Comparison of ENCODE assay signal across 13 cellular contexts in the genomic region with DNA sequence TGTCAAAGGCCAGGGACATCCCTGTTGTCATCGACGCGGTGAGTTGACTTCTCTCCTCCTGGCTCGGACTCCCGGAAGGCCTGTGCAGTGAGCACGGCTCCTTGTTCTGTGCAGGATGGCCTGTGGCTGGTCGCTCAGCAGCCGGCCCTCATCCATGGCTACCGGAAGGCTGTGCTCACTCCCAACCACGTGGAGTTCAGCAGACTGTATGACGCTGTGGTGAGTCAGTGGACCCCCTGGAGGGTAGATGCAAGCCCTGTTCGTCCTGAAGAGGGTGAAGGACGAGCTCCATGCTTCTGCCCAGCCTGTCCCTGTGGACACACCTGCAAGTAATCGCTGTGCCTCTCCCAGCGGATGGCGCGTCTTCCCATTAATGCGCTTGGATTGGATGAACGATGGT. TPM values are rescaled to one million over a fixed set of nuclear protein-coding genes. Genes with fewer than 3 reads are reported as not detected.
DNase-seq lines count a peak whose midpoint lies in the region; ATAC-seq and TF ChIP-seq lines count a peak whose summit lies in the region.
"Had no signal": no experiment of that assay in that cellular context is flagged by ENCODE, and none has a peak within 500 bp of the region (broad histone marks: within the 10 kb centered on the region; RNA-seq: fewer than 3 reads in every experiment).

No MANE protein-coding gene starts in this region.

- H3K9ac ChIP-seq in mammary epithelial cell (ENCODE audit: insufficient read depth, low read length) = no peak overlapping the region
- no peak overlapping the region for H3K9ac ChIP-seq in neural progenitor cell
- H3K9ac ChIP-seq in mesendoderm (ENCODE audit: low read length) = no peak overlapping the region

- no peak overlapping the region for H3K56ac ChIP-seq in mesendoderm (ENCODE audit: low read length)

- no peak overlapping the region for H3K4me2 ChIP-seq in mammary epithelial cell (ENCODE audit: insufficient read depth, low read depth, low read length)
- H3K4me2 ChIP-seq in neural progenitor cell = no peak overlapping the region
- no peak overlapping the region for H3K4me2 ChIP-seq in mesendoderm (ENCODE audit: low read length)

- H3K27me3 Mint-ChIP-seq in MCF 10A (ENCODE audit: insufficient read depth, unreplicated experiment) (no peaks in the 10 kb centered on the region), T-helper 17 cell (no peaks in the 10 kb centered on the region), neural progenitor cell (ENCODE audit: insufficient read depth, low read depth) (peaks cover 2% of the 10 kb centered on the region)
- H3K27me3 Mint-ChIP-seq: activated CD8-positive, alpha-beta T cell treated with anti-CD3 and anti-CD28 coated beads for 36 hours had no signal

- ATAC-seq in T-helper 17 cell = no peak
- ATAC-seq: activated CD8-positive, alpha-beta T cell treated with anti-CD3 and anti-CD28 coated beads for 36 hours; pancreas had no signal

- no peak overlapping the region for H2AK5ac ChIP-seq in mesendoderm (ENCODE audit: low read length)

- no peaks in the 10 kb centered on the region for H3K4me1 ChIP-seq in mammary epithelial cell (ENCODE audit: insufficient read depth, low read length)
- no peaks in the 10 kb centered on the region for H3K4me1 ChIP-seq in neural progenitor cell
- peaks cover 14% of the 10 kb centered on the region for H3K4me1 ChIP-seq in testis
- peaks cover 2% of the 10 kb centered on the region for H3K4me1 ChIP-seq in mesendoderm (ENCODE audit: control insufficient read depth, low read depth, low read length)
- H3K4me1 ChIP-seq: pancreas had no signal

- H3K27ac Mint-ChIP-seq in MCF 10A (ENCODE audit: low read depth, unreplicated experiment) (peak overlapping the region; percentile 16), T-helper 17 cell (peak overlapping the region; percentile 34), neural progenitor cell (no peak overlapping the region)
- H3K27ac Mint-ChIP-seq: activated CD8-positive, alpha-beta T cell treated with anti-CD3 and anti-CD28 coated beads for 36 hours had no signal

- no peaks in the 10 kb centered on the region for H3K4me1 Mint-ChIP-seq in MCF 10A (ENCODE audit: insufficient read depth, unreplicated experiment)
- H3K4me1 Mint-ChIP-seq in T-helper 17 cell = peaks cover 16% of the 10 kb centered on the region
- H3K4me1 Mint-ChIP-seq in neural progenitor cell = no peaks in the 10 kb centered on the region

- no peaks in the 10 kb centered on the region for H4K20me1 ChIP-seq in mammary epithelial cell (ENCODE audit: insufficient read depth, low read length)
- no peaks in the 10 kb centered on the region for H4K20me1 ChIP-seq in neural progenitor cell (ENCODE audit: low read depth)

- CTCF ChIA-PET in MCF 10A (lab: Yijun Ruan, JAX) (interaction anchor here (1.2 kb wide), 1 partner anchor 179 kb away, joined by 4 read pairs; no protein-coding TSS in a partner anchor), mammary epithelial cell (lab: Charles Lee; ENCODE audit: low non-redundant PET) (no interaction called here)

- H3K9me3 Mint-ChIP-seq in MCF 10A (ENCODE audit: unreplicated experiment) (no peaks in the 10 kb centered on the region), neural progenitor cell (no peaks in the 10 kb centered on the region)
- H3K9me3 Mint-ChIP-seq: activated CD8-positive, alpha-beta T cell treated with anti-CD3 and anti-CD28 coated beads for 36 hours had no signal

- H3K36me3 ChIP-seq in mammary epithelial cell (ENCODE audit: insufficient read depth, low read length) (peaks cover 23% of the 10 kb centered on the region), neural progenitor cell (no peaks in the 10 kb centered on the region), testis (ENCODE audit: low read depth, missing control alignments) (no peaks in the 10 kb centered on the region), mesendoderm (ENCODE audit: control insufficient read depth, insufficient read depth, low read length) (peaks cover 11% of the 10 kb centered on the region)

- in situ Hi-C loops in mammary epithelial cell (cut with MboI; ENCODE audit: low sequenced_read_pairs in 2 of 2) = no loop called here

- no peak overlapping the region for H2BK120ac ChIP-seq in mesendoderm (ENCODE audit: low read depth, low read length)

- TF ChIP-seq CTCF in MCF 10A (IDR thresholded peaks at IDR 0.05; ENCODE audit: unreplicated experiment) (no peak), mammary epithelial cell (conservative IDR thresholded peaks at IDR 0.05 in 1 of 2, IDR thresholded peaks at IDR 0.05 in 1 of 2; ENCODE audit: extremely low read depth in 1 of 2, insufficient read depth in 1 of 2, low read depth in 1 of 2, low read length in 2 of 2) (no peak), fibroblast of mammary gland (conservative IDR thresholded peaks at IDR 0.05; ENCODE audit: control insufficient read depth, insufficient read depth, low read depth, low read length) (no peak), neural progenitor cell (IDR thresholded peaks at IDR 0.05) (no peak), testis (IDR thresholded peaks at IDR 0.05) (no peak)

- no peak overlapping the region for H3K4ac ChIP-seq in mesendoderm (ENCODE audit: low read depth, low read length)

- no peak overlapping the region for H2BK15ac ChIP-seq in mesendoderm (replicated peaks; ENCODE audit: low read depth)

- H3K23ac ChIP-seq in mesendoderm (ENCODE audit: low read length) = no peak overlapping the region

- H3K27me3 ChIP-seq in mammary epithelial cell (ENCODE audit: insufficient read depth, low read length) = no peaks in the 10 kb centered on the region
- H3K27me3 ChIP-seq in neural progenitor cell = no peaks in the 10 kb centered on the region
- no peaks in the 10 kb centered on the region for H3K27me3 ChIP-seq in testis
- no peaks in the 10 kb centered on the region for H3K27me3 ChIP-seq in mesendoderm (ENCODE audit: insufficient read depth, low read length, poor library complexity)
- H3K27me3 ChIP-seq: pancreas had no signal

- H3K4me3 Mint-ChIP-seq in MCF 10A (ENCODE audit: unreplicated experiment) (no peak overlapping the region), T-helper 17 cell (peak overlapping the region; percentile 28), neural progenitor cell (no peak overlapping the region)
- H3K4me3 Mint-ChIP-seq: activated CD8-positive, alpha-beta T cell treated with anti-CD3 and anti-CD28 coated beads for 36 hours had no signal

- H3K27ac ChIP-seq in mammary epithelial cell (ENCODE audit: insufficient read depth, low read depth, low read length) (no peak overlapping the region), neural progenitor cell (no peak overlapping the region), testis (no peak overlapping the region), mesendoderm (ENCODE audit: low read depth, low read length) (no peak overlapping the region)
- H3K27ac ChIP-seq: pancreas had no signal

- H3K4me3 ChIP-seq in mammary epithelial cell (replicated peaks in 1 of 3; ENCODE audit: insufficient read depth in 1 of 3, low read depth in 2 of 3, low read length in 3 of 3) (no peak overlapping the region), fibroblast of mammary gland (ENCODE audit: control insufficient read depth, low read depth, low read length) (no peak overlapping the region), neural progenitor cell (no peak overlapping the region), testis (no peak overlapping the region), mesendoderm (ENCODE audit: low read length) (no peak overlapping the region)
- H3K4me3 ChIP-seq: pancreas had no signal

- no peak overlapping the region for H2BK5ac ChIP-seq in mesendoderm (ENCODE audit: low read length)

- TF ChIP-seq POLR2A in testis (IDR thresholded peaks at IDR 0.05) = no peak

- peaks cover 52% of the 10 kb centered on the region for H3K79me2 ChIP-seq in mammary epithelial cell (ENCODE audit: insufficient read depth, low read length)
- H3K79me2 ChIP-seq in neural progenitor cell (ENCODE audit: low read depth) = peaks cover 20% of the 10 kb centered on the region
- peaks cover 17% of the 10 kb centered on the region for H3K79me2 ChIP-seq in mesendoderm (ENCODE audit: control insufficient read depth, insufficient read depth, low read length)

- 94% methylated on average over 15 of the region's 19 CpGs for WGBS in mammary epithelial cell (ENCODE audit: low coverage, missing lambda C conversion rate)
- WGBS in testis, 2 donors = 77 to 90% methylated on average over 12 to 19 of the region's 19 CpGs
- WGBS in mesendoderm (ENCODE audit: extremely low coverage, insufficient coverage, low lambda C conversion rate) = no CpG with 5 or more reads among the region's 19 CpGs

- H3K9me3 ChIP-seq in mammary epithelial cell (replicated peaks; ENCODE audit: insufficient read depth, low read length) (no peaks in the 10 kb centered on the region), T-helper 17 cell (ENCODE audit: control insufficient read depth, low read length, poor library complexity, severe bottlenecking) (no peaks in the 10 kb centered on the region), neural progenitor cell (ENCODE audit: low read depth) (no peaks in the 10 kb centered on the region), testis (no peaks in the 10 kb centered on the region)
- H3K9me3 ChIP-seq: pancreas had no signal

- H3F3A ChIP-seq in neural progenitor cell (ENCODE audit: low read depth) = no peaks in the 10 kb centered on the region

- POLR2A ChIA-PET in MCF 10A (lab: Yijun Ruan, JAX) = interaction anchor here (1.2 kb wide), 1 partner anchor 14 kb away, joined by 3 read pairs; no protein-coding TSS in a partner anchor

- H4K8ac ChIP-seq in mesendoderm (ENCODE audit: low read depth, low read length) = no peak overlapping the region

- BruUV-seq in MCF 10A (replicated peaks; lab: Mats Ljungman, UMichigan) (no TSS peak), mammary epithelial cell (replicated peaks; lab: Mats Ljungman, UMichigan) (no TSS peak)

- dilution Hi-C loops in mammary epithelial cell (cut with HindIII; ENCODE audit: low sequenced_read_pairs) = no loop called here

- peaks cover 21% of the 10 kb centered on the region for H3K79me1 ChIP-seq in mesendoderm (ENCODE audit: low read length)

- H3K36me3 Mint-ChIP-seq in MCF 10A (ENCODE audit: insufficient read depth, unreplicated experiment) (peaks cover 83% of the 10 kb centered on the region), T-helper 17 cell (ENCODE audit: low read depth) (no peaks in the 10 kb centered on the region), neural progenitor cell (peaks cover 42% of the 10 kb centered on the region)

- H2AFZ ChIP-seq in mammary epithelial cell (ENCODE audit: low read depth, low read length) (no peak overlapping the region), neural progenitor cell (replicated peaks) (no peak overlapping the region)

- no peak overlapping the region for H3K18ac ChIP-seq in mesendoderm (ENCODE audit: low read length)

- intact Hi-C loops in MCF 10A (cut with micrococcal nuclease) = no loop called here
- intact Hi-C loops in mammary epithelial cell (cut with micrococcal nuclease) = no loop called here
- intact Hi-C loops in testis (cut with DNase I; ENCODE audit: low total_unique reads) = no loop called here

- no peak overlapping the region for H4K5ac ChIP-seq in mesendoderm (ENCODE audit: low read length)

- peak; percentile 60 for DNase-seq in MCF 10A (ENCODE audit: unreplicated experiment)
- DNase-seq in mammary epithelial cell = no peak
- DNase-seq in T-helper 17 cell = no peak
- DNase-seq in fibroblast of mammary gland (ENCODE audit: low read depth) = peak; percentile 93
- no peak for DNase-seq in neural progenitor cell (ENCODE audit: low spot score)
- DNase-seq in cortex of kidney (lab: John Stamatoyannopoulos, UW) = no peak
- DNase-seq in testis = no peak
- no peak for DNase-seq in mesendoderm
- DNase-seq: activated CD8-positive, alpha-beta T cell treated with anti-CD3 and anti-CD28 coated beads for 36 hours; activated naive CD4-positive, alpha-beta T cell; midbrain; NCI-H1417 treated with DMSO at 0.1 percent for 48 hours; pancreas had no signal

RNA-seq across cellular contexts. Expression of a gene that starts 19.2 kb away (rescaled TPM):
- total RNA-seq in MCF 10A (2022) (27.7 and 28.3 TPM in 2 replicates), mammary epithelial cell (10 to 100 TPM; 18.3 to 27.0 TPM), T-helper 17 cell (10 to 100 TPM; 17.7 to 22.9 TPM), neural progenitor cell (ENCODE audit: low replicate concordance) (17.7 and 23.7 TPM in 2 replicates), testis (10 to 100 TPM; 66.4 to 75.3 TPM)
- polyA plus RNA-seq in mammary epithelial cell (19.5 TPM), testis (ENCODE audit: insufficient read depth, low read depth, low replicate concordance) (63.2 TPM)
- 7.5 TPM for polyA minus RNA-seq in mammary epithelial cell
- 22.1 TPM for polyA plus RNA-seq in mesendoderm (2013, experiment 1 of 2)
- polyA plus RNA-seq in mesendoderm (2013, experiment 2 of 2) = 22.1 TPM

Comparison
In these comparisons a context has a peak if more than half of its experiments do, and no peak if none do; other contexts are left out.
1. DNase-seq: peak in MCF 10A (single experiment) and fibroblast of mammary gland (single experiment); none in mammary epithelial cell (single experiment), T-helper 17 cell (0 of 3), neural progenitor cell (single experiment), cortex of kidney (single experiment), testis (single experiment) and mesendoderm (single experiment).